Comparison of ENCODE assay signal across 21 cellular contexts in genomic region chr10:101745074-101745690, GRCh38. TPM values are rescaled to one million over a fixed set of nuclear protein-coding genes. Genes with fewer than 3 reads are reported as not detected.
"Had no signal": no experiment of that assay in that cellular context is flagged by ENCODE, and none has a peak within 500 bp of the region (broad histone marks: within the 10 kb centered on the region; RNA-seq: fewer than 3 reads in every experiment).

No MANE protein-coding gene starts in this region.

- H3K36me3 ChIP-seq: breast epithelium, gastroesophageal sphincter, heart left ventricle, thoracic aorta, upper lobe of left lung had no signal

- ATAC-seq: activated T-cell treated with anti-CD3 and anti-CD28 coated beads, Interleukin-2, amount 50 U/mL, for 4 hours; gastroesophageal sphincter; heart left ventricle; natural killer cell treated with Interleukin-12 subunit alpha and Interleukin-12 subunit beta and Interleukin-15 and Interleukin-18, amount 100 ng/mL, for 72 hours; stimulated activated naive B cell treated with anti-CD40 and anti-IgM and Interleukin-4, amounts not matched to agents 10 μg/mL and 1 μg/mL and 100 μg/mL, for 72 hours had no signal

- H3K4me1 ChIP-seq: breast epithelium, gastroesophageal sphincter, heart left ventricle, parathyroid adenoma, upper lobe of left lung had no signal

- H3K9me3 ChIP-seq: breast epithelium, gastroesophageal sphincter, heart left ventricle, thoracic aorta, upper lobe of left lung had no signal

- DNase-seq: activated CD4-positive, alpha-beta T cell treated with anti-CD3 and anti-CD28 coated beads, Interleukin-2, amount 50 U/mL, for 1 hour; activated CD4-positive, CD25-positive, alpha-beta regulatory T cell treated with anti-CD3 and anti-CD28 coated beads, Interleukin-2, amount 50 U/mL, for 72 hours; activated CD8-positive, alpha-beta memory T cell treated with anti-CD3 and anti-CD28 coated beads, Interleukin-2, amount 50 U/mL, for 4 hours; activated T-cell treated with anti-CD3 and anti-CD28 coated beads, Interleukin-2, amount 50 U/mL, for 4 hours; cortex of kidney; effector CD4-positive, alpha-beta T cell; heart left ventricle; kidney glomerular epithelial cell; stimulated activated naive B cell treated with anti-CD40 and anti-IgM and Interleukin-4, amounts not matched to agents 10 μg/mL and 1 μg/mL and 100 μg/mL, for 72 hours; T1000 had no signal

- H3K79me2 ChIP-seq: parathyroid adenoma had no signal

- H2AFZ ChIP-seq: parathyroid adenoma had no signal

- FAIRE-seq: astrocyte had no signal

- H3K27ac ChIP-seq: breast epithelium, gastroesophageal sphincter, heart left ventricle, parathyroid adenoma, thoracic aorta, VCaP had no signal

- H3K9ac ChIP-seq: parathyroid adenoma had no signal

- H3K27me3 ChIP-seq: upper lobe of left lung had no signal

- H3K4me3 ChIP-seq: breast epithelium, gastroesophageal sphincter, heart left ventricle, thoracic aorta, upper lobe of left lung had no signal

RNA-seq across cellular contexts. Expression of gene FGF8, which starts 30.7 kb away (rescaled TPM):
- total RNA-seq: breast epithelium; gastroesophageal sphincter; heart left ventricle; mesenteric fat pad; natural killer cell treated with Interleukin-12 subunit alpha and Interleukin-12 subunit beta and Interleukin-15 and Interleukin-18, amount 100 ng/mL, for 72 hours; thoracic aorta had no signal
- polyA plus RNA-seq: esophagus, heart left ventricle, liver had no signal
